8 cellular contexts compared by ENCODE assay signal in the genomic region with DNA sequence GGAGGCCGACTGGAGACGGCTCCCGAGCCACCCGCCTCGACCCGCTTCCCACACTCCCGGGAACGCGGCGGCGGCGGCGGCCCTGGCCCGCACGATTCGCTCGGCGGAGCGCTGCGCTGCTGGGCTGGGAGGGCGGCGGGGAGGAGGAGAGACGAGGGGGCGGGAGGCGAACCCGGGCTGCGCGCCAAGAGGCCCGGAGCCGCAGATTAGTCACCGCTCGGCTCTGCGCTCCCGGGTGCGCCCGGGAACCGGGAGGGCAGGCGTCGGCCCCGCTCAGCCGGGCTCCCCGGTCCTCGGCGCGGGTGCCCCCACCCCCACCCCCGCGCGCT. TPM values are rescaled to one million over a fixed set of nuclear protein-coding genes. Genes with fewer than 3 reads are reported as not detected.
A peak's percentile ranks its signal among the peaks of the same experiment; 100 is the strongest.
DNase-seq lines count a peak whose midpoint lies in the region; ATAC-seq, FAIRE-seq and TF ChIP-seq lines count a peak whose summit lies in the region.

No MANE protein-coding gene starts in this region.

- H2BK20ac ChIP-seq in IMR-90 (ENCODE audit: low read depth, low read length): peak overlapping the region; percentile 21; the same call in 1 of the 2 replicates

- peaks cover 10 to 18% (median 12%) of the 10 kb centered on the region in 3 donors for H3K4me1 Mint-ChIP-seq in CD8-positive, alpha-beta memory T cell

- no peaks in the 10 kb centered on the region for H3K9me3 Mint-ChIP-seq in CD8-positive, alpha-beta memory T cell

- TF ChIP-seq CTCF in IMR-90 (conservative IDR thresholded peaks at IDR 0.05; ENCODE audit: low read depth, low read length) (no peak), K562 (IDR thresholded peaks at IDR 0.05 in 2 of 3, conservative IDR thresholded peaks at IDR 0.05 in 1 of 3; ENCODE audit: insufficient read depth in 2 of 3, low read depth in 1 of 3, low read length in 3 of 3) (no peak), gastrocnemius medialis (IDR thresholded peaks at IDR 0.05 in 4 of 5, conservative IDR thresholded peaks at IDR 0.05 in 1 of 5) (no peak)

- H3K9ac ChIP-seq in IMR-90 (ENCODE audit: low read depth, low read length): peak overlapping the region; percentile 50
- H3K9ac ChIP-seq in K562 (ENCODE audit: insufficient read depth in 1 of 2, low read depth in 2 of 2, low read length in 2 of 2): peak overlapping the region; percentile 85 to 98

- ATAC-seq in IMR-90 (ENCODE audit: low read depth) (peak; percentile 65), K562 (peak; percentile 64), gastrocnemius medialis (peak; percentile 37 to 43), HG03095 (IDR thresholded peaks at IDR 0.05; ENCODE audit: unreplicated experiment) (no peak)

- peak overlapping the region; percentile 52; the same call in 1 of the 2 replicates for H3K23ac ChIP-seq in IMR-90 (ENCODE audit: low read depth, low read length)

- H3K4me3 ChIP-seq in CD8-positive, alpha-beta memory T cell (ENCODE audit: low read length): peak overlapping the region; percentile 37
- H3K4me3 ChIP-seq in IMR-90 (ENCODE audit: insufficient read depth, low read depth, low read length): peak overlapping the region; percentile 72
- peak overlapping the region; percentile 66 for H3K4me3 ChIP-seq in K562
- peak overlapping the region; percentile 33 for H3K4me3 ChIP-seq in iPS-11a (ENCODE audit: low read depth, low read length)
- peak overlapping the region; percentile 53 to 79 (median 66) for H3K4me3 ChIP-seq in gastrocnemius medialis

- POLR2A ChIA-PET in CD8-positive, alpha-beta memory T cell (lab: Charles Lee): interaction anchor here (3.3 kb wide), 1 partner anchor 11 kb away, joined by 25 read pairs; the partner anchor contains the start of gene BCOR
- POLR2A ChIA-PET in IMR-90 (lab: Charles Lee; ENCODE audit: unreplicated experiment) (no interaction called here), K562 (lab: Yijun Ruan, JAX) (interaction anchor here (1.0 to 1.6 kb wide), 5 partner anchors 9 to 43 kb away, joined by 3 to 5 read pairs (median 3); no protein-coding TSS in a partner anchor)

- H3K4me1 ChIP-seq in CD8-positive, alpha-beta memory T cell (ENCODE audit: insufficient read depth, low read length): peaks cover 4% of the 10 kb centered on the region
- H3K4me1 ChIP-seq in IMR-90 (ENCODE audit: control insufficient read depth, insufficient read depth, low read length) (peaks cover 10% of the 10 kb centered on the region), K562 (replicated peaks in 1 of 2; ENCODE audit: control insufficient read depth in 2 of 2, insufficient read depth in 2 of 2, low read length in 2 of 2) (peaks cover 44 to 65% of the 10 kb centered on the region in 2 experiments), gastrocnemius medialis (peaks cover 6 to 12% of the 10 kb centered on the region in 2 donors)

- H3K4me2 ChIP-seq in IMR-90 (ENCODE audit: low read depth, low read length) (peak overlapping the region; percentile 85), K562 (ENCODE audit: insufficient read depth, low read length) (peak overlapping the region; percentile 83)

- H3K36me3 Mint-ChIP-seq in CD8-positive, alpha-beta memory T cell: no peaks in the 10 kb centered on the region

- H2BK5ac ChIP-seq in IMR-90 (ENCODE audit: low read depth, low read length, poor library complexity, severe bottlenecking): peak overlapping the region; percentile 75

- peak overlapping the region; percentile 63; the same call in 1 of the 2 replicates for H3K4ac ChIP-seq in IMR-90 (ENCODE audit: low read depth, low read length)

- peak overlapping the region in 5 of 7 donors; percentile 50 to 83 (median 60) for H3K4me3 Mint-ChIP-seq in CD8-positive, alpha-beta memory T cell

- H3K27me3 ChIP-seq in CD8-positive, alpha-beta memory T cell (ENCODE audit: insufficient read depth, low read length, poor library complexity, severe bottlenecking): no peaks in the 10 kb centered on the region
- H3K27me3 ChIP-seq in IMR-90 (ENCODE audit: control insufficient read depth, insufficient read depth, low read length) (peaks cover 3% of the 10 kb centered on the region; the same call in 1 of the 2 replicates), K562 (ENCODE audit: control insufficient read depth in 2 of 2, insufficient read depth in 2 of 2, low read length in 2 of 2) (no peaks in the 10 kb centered on the region), gastrocnemius medialis (peaks cover 0 to 15% (median 10%) of the 10 kb centered on the region in 3 donors)

- no peak overlapping the region for H3K27ac Mint-ChIP-seq in CD8-positive, alpha-beta memory T cell

- H4K8ac ChIP-seq in IMR-90 (ENCODE audit: low read depth in 2 of 2, low read length in 2 of 2): 0 out of 4 replicates have a peak overlapping the region, but pooled peaks of 1 of the 2 experiments have one; percentile 47

- no peak for TF ChIP-seq RAD21 in IMR-90 (IDR thresholded peaks at IDR 0.05; ENCODE audit: low read length)
- 0 out of 4 replicates have a peak, but pooled peaks of 1 of the 2 experiments have one; percentile 12 for TF ChIP-seq RAD21 in K562 (CRISPR knock-in tag; conservative IDR thresholded peaks at IDR 0.05 in 1 of 2, IDR thresholded peaks at IDR 0.05 in 1 of 2)

- WGBS in IMR-90 (ENCODE audit: extremely low coverage in 2 of 2, insufficient read length in 1 of 2), 2 experiments: no CpG with 5 or more reads among the region's 48 CpGs
- WGBS in K562 (ENCODE audit: insufficient coverage, low coverage, missing lambda C conversion rate): 0% methylated on average over 8 of the region's 48 CpGs

- peak; percentile 52 to 79 (median 57) for DNase-seq in CD8-positive, alpha-beta memory T cell
- DNase-seq in IMR-90 (peak; percentile 76), T-helper 2 cell (peak in 3 of 5 experiments; percentile 57 to 71 (median 58)), K562 (ENCODE audit: extremely low read depth in 1 of 4, low spot score in 3 of 4) (peak; percentile 64 to 85 (median 74)), gastrocnemius medialis (peak; percentile 71 to 82), NCI-H187 treated with DMSO at 0.1 percent for 48 hours (lab: John Stamatoyannopoulos, UW) (no peak)

- no peak for TF ChIP-seq EP300 in K562 (IDR thresholded peaks at IDR 0.05; ENCODE audit: low read length)

- peak overlapping the region; percentile 85 for H2AK9ac ChIP-seq in IMR-90 (replicated peaks; ENCODE audit: low read depth, low read length, poor library complexity)

- peak overlapping the region; percentile 47 for H3K27ac ChIP-seq in CD8-positive, alpha-beta memory T cell (ENCODE audit: low read depth, low read length)
- H3K27ac ChIP-seq in IMR-90 (ENCODE audit: insufficient read depth, low read length) (peak overlapping the region; percentile 71), K562 (ENCODE audit: extremely low read depth, low read depth, low read length) (peak overlapping the region; percentile 95), gastrocnemius medialis (peak overlapping the region; percentile 86 to 95 (median 92))

- H4K5ac ChIP-seq in IMR-90 (ENCODE audit: low read depth, low read length): no peak overlapping the region

- TF ChIP-seq POLR2A in IMR-90 (IDR thresholded peaks at IDR 0.05; ENCODE audit: low read depth, low read length) (no peak), K562 (conservative IDR thresholded peaks at IDR 0.05) (no peak), gastrocnemius medialis (IDR thresholded peaks at IDR 0.05) (peak; percentile 74 to 78)

- H3K79me2 ChIP-seq in K562 (ENCODE audit: control insufficient read depth, insufficient read depth, low read length): peaks cover 66% of the 10 kb centered on the region

- H3K27me3 Mint-ChIP-seq in CD8-positive, alpha-beta memory T cell: peaks cover 0 to 32% of the 10 kb centered on the region in 2 donors

- H3K79me1 ChIP-seq in IMR-90 (ENCODE audit: low read depth in 1 of 2, low read length in 2 of 2): no peaks in the 10 kb centered on the region; a peak in 1 of 4 replicates

- intact Hi-C loops in IMR-90 (cut with micrococcal nuclease): loop anchor here (5.0 kb wide), 2 partner anchors 33 to 138 kb away; no protein-coding TSS in a partner anchor
- intact Hi-C loops in K562 (cut with micrococcal nuclease): loop anchor here (2.0 to 10.0 kb wide), 3 partner anchors 138 to 374 kb away; no protein-coding TSS in a partner anchor
- intact Hi-C loops in gastrocnemius medialis (cut with DNase I; ENCODE audit: low total_unique reads): loop anchor here (1.0 to 2.0 kb wide), 4 partner anchors 14 to 68 kb away; no protein-coding TSS in a partner anchor

- no peaks in the 10 kb centered on the region for H3K9me3 ChIP-seq in CD8-positive, alpha-beta memory T cell (ENCODE audit: low read length)
- H3K9me3 ChIP-seq in IMR-90 (ENCODE audit: control insufficient read depth, insufficient read depth, low read length): no peaks in the 10 kb centered on the region
- H3K9me3 ChIP-seq in K562 (replicated peaks; ENCODE audit: control insufficient read depth, insufficient read depth, low read depth, low read length): no peaks in the 10 kb centered on the region
- H3K9me3 ChIP-seq in gastrocnemius medialis: no peaks in the 10 kb centered on the region

- H3K56ac ChIP-seq in IMR-90 (ENCODE audit: extremely low read depth, insufficient read depth, low read length): no peak overlapping the region

- in situ Hi-C loops in IMR-90 (cut with MboI; ENCODE audit: low sequenced_read_pairs): loop anchor here (5.0 kb wide), 1 partner anchor 63 kb away; no protein-coding TSS in a partner anchor
- in situ Hi-C loops in K562 (cut with MboI): loop anchor here (5.0 to 10.0 kb wide), 3 partner anchors 46 to 156 kb away; no protein-coding TSS in a partner anchor
- in situ Hi-C loops in gastrocnemius medialis (cut with MboI; ENCODE audit: low sequenced_read_pairs in 4 of 4): no loop called here

- BruUV-seq in IMR-90 (replicated peaks; lab: Mats Ljungman, UMichigan) (no TSS peak), K562 (replicated peaks; lab: Mats Ljungman, UMichigan) (no TSS peak)

- H3K18ac ChIP-seq in IMR-90 (ENCODE audit: low read depth, low read length): peak overlapping the region; percentile 33; the same call in 1 of the 2 replicates

- peak overlapping the region; percentile 68 for H2BK120ac ChIP-seq in IMR-90 (ENCODE audit: low read depth, low read length)

- H2AFZ ChIP-seq in IMR-90 (replicated peaks; ENCODE audit: low read length, poor library complexity) (peak overlapping the region; percentile 83), K562 (ENCODE audit: low read depth, low read length) (0 out of 2 replicates have a peak overlapping the region, but pooled peaks have one; percentile 34)

- CTCF ChIA-PET in CD8-positive, alpha-beta memory T cell (lab: Charles Lee): no interaction called here
- CTCF ChIA-PET in IMR-90 (lab: Yijun Ruan, JAX): no interaction called here
- CTCF ChIA-PET in K562 (lab: Yijun Ruan, JAX; ENCODE audit: low intra/inter-chr PET ratio): no interaction called here

- dilution Hi-C loops in IMR-90 (cut with HindIII; ENCODE audit: low sequenced_read_pairs, unreplicated experiment): no loop called here

- H3K9me1 ChIP-seq in IMR-90 (ENCODE audit: insufficient read depth, low read length) (no peaks in the 10 kb centered on the region), K562 (ENCODE audit: control insufficient read depth, insufficient read depth, low read length) (no peaks in the 10 kb centered on the region)

- no peak overlapping the region for H2AK5ac ChIP-seq in IMR-90 (ENCODE audit: low read depth, low read length)

- H3K14ac ChIP-seq in IMR-90 (replicated peaks; ENCODE audit: low read depth, low read length): no peak overlapping the region

- H2BK15ac ChIP-seq in IMR-90 (ENCODE audit: low read depth, low read length): no peak overlapping the region

- H4K20me1 ChIP-seq in IMR-90 (ENCODE audit: insufficient read depth, low read length) (no peaks in the 10 kb centered on the region), K562 (replicated peaks; ENCODE audit: control insufficient read depth, insufficient read depth, low read length) (no peaks in the 10 kb centered on the region)

- no peak for FAIRE-seq in K562 (lab: Jason Lieb, UNC)

- no peaks in the 10 kb centered on the region for H3K36me3 ChIP-seq in CD8-positive, alpha-beta memory T cell (ENCODE audit: insufficient read depth, low read length)
- H3K36me3 ChIP-seq in IMR-90 (ENCODE audit: control insufficient read depth, insufficient read depth, low read length): no peaks in the 10 kb centered on the region
- H3K36me3 ChIP-seq in K562 (ENCODE audit: control insufficient read depth, insufficient read depth, low read length): no peaks in the 10 kb centered on the region
- H3K36me3 ChIP-seq in gastrocnemius medialis: no peaks in the 10 kb centered on the region

- H4K91ac ChIP-seq in IMR-90 (ENCODE audit: insufficient read depth, low read depth, low read length): peak overlapping the region; percentile 21; the same call in 1 of the 2 replicates

RNA-seq across cellular contexts. Expression of gene BCOR, which starts 11.2 kb away (rescaled TPM):
- 10 to 100 TPM; 62.6 to 67.7 TPM for total RNA-seq in CD8-positive, alpha-beta memory T cell
- 7.2 TPM for polyA plus RNA-seq in CD8-positive, alpha-beta memory T cell
- total RNA-seq in IMR-90 (2012; rRNA removed): 7.5 and 8.9 TPM in 2 replicates
- 7.9 and 9.0 TPM in 2 replicates for polyA plus RNA-seq in IMR-90 (2012; rRNA removed)
- polyA plus RNA-seq in IMR-90 (2012; cell fraction: cytosol; rRNA removed): 5.3 and 6.2 TPM in 2 replicates
- 7.8 and 17.4 TPM in 2 replicates for polyA plus RNA-seq in IMR-90 (2012; cell fraction: nucleus; rRNA removed; ENCODE audit: low replicate concordance)
- 128 and 140 TPM in 2 replicates for total RNA-seq in K562 (2011; cell fraction: chromatin; rRNA removed; ENCODE audit: low replicate concordance)
- 71.6 and 74.4 TPM in 2 replicates for total RNA-seq in K562 (2011; cell fraction: nucleolus; rRNA removed)
- 97.0 and 135 TPM in 2 replicates for total RNA-seq in K562 (2011; cell fraction: nucleoplasm; rRNA removed)
- total RNA-seq in K562 (2014; rRNA removed): 73.7 and 76.0 TPM in 2 replicates
- total RNA-seq in K562 (2014; rRNA removed; fragmentation: Illumina TruSeq; extraction: Trizol): 37.6 and 37.9 TPM in 2 replicates
- total RNA-seq in K562 (2015; rRNA removed; fragmentation: Illumina TruSeq; extraction: Trizol): 33.0 and 36.6 TPM in 2 replicates
- total RNA-seq in K562 (2021): 98.3 and 113 TPM in 2 replicates
- polyA plus RNA-seq in K562 (2011; rRNA removed): 27.5 and 28.1 TPM in 2 replicates
- polyA plus RNA-seq in K562 (2011; cell fraction: cytosol; rRNA removed): 30.1 and 38.0 TPM in 2 replicates
- 64.0 and 93.7 TPM in 2 replicates for polyA plus RNA-seq in K562 (2011; cell fraction: nucleus; rRNA removed)
- 72.8 and 76.1 TPM in 2 replicates for polyA plus RNA-seq in K562 (2012)
- polyA plus RNA-seq in K562 (2014; fragmentation: Illumina TruSeq; extraction: Trizol): 88.1 and 98.5 TPM in 2 replicates
- 10 to 100 TPM; 32.0 to 37.4 TPM for polyA plus RNA-seq in K562 (2014; fragmentation: Nextera tagmentation; extraction: Ambion mirVana)
- 44.4 and 64.6 TPM in 2 replicates for polyA plus RNA-seq in K562 (2014; rRNA removed)
- 40.5 and 49.5 TPM in 2 replicates for polyA minus RNA-seq in K562 (2011; rRNA and poly(A)+ RNA removed)
- polyA minus RNA-seq in K562 (2011; cell fraction: cytosol; rRNA and poly(A)+ RNA removed): 105 and 120 TPM in 2 replicates
- 36.9 and 50.0 TPM in 2 replicates for polyA minus RNA-seq in K562 (2011; cell fraction: nucleus; rRNA and poly(A)+ RNA removed)
- total RNA-seq in gastrocnemius medialis: 10 to 100 TPM in 3 of 4 donors, 1 to 10 TPM in 1; 6.5 to 43.8 (median 18.4) TPM

Comparison
In these comparisons a context has a peak if more than half of its experiments do, and no peak if none do; other contexts are left out.
1. POLR2A ChIP-seq: peak in gastrocnemius medialis (2 of 2); none in IMR-90 (single experiment) and K562 (single experiment).
2. in situ Hi-C loops: an anchor here in IMR-90 (5.0 kb wide) and K562 (5.0 to 10.0 kb wide); none called in gastrocnemius medialis.
3. Peak in every context shown above with its lines, with median percentiles within 50 percentile points of each other: H3K27ac ChIP-seq and H3K4me3 ChIP-seq.